ENCODE assay signal across 13 cellular contexts in the genomic region with DNA sequence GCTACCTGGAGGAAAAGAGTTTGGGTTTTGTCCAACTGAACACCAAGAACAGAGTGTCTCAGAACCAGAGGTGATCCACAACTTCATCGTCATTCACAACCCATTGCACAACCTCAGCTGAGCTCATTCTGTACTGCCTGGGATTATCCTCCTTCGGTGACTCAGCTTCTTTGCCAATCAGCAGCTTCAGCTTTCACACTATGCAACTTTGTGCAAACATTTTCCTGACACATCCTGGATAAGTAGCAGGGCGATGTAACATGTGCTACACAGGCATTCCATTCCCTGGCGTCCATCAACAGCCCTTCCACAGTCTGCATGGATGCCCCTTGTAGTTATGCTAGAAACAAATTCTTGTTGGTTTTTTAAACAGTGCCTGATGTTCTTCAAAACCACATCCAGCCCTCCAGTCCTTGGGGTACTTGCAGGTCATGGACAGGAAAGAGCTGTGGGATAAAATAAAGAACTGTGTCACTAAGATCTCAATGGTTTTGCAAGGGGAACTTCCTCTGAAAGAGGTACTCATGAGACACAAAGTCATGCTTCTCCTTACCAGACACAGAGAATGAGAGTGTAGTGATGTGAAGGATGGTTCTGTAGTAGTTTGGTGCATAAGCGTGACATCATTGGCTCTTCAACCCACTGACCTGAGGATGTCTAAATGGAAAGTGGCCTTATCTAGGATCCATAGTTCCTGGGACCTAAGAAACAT.
DNase-seq lines count a peak whose midpoint lies in the region; ATAC-seq and TF ChIP-seq lines count a peak whose summit lies in the region.
"Had no signal": no experiment of that assay in that cellular context is flagged by ENCODE, and none has a peak within 500 bp of the region (broad histone marks: within the 10 kb centered on the region; RNA-seq: fewer than 3 reads in every experiment).

No MANE protein-coding gene starts in this region.

- ATAC-seq in HG02973 (IDR thresholded peaks at IDR 0.05; ENCODE audit: unreplicated experiment), result no peak
- ATAC-seq: activated CD8-positive, alpha-beta T cell treated with anti-CD3 and anti-CD28 coated beads for 36 hours had no signal

- H3K9me3 Mint-ChIP-seq in activated T-cell treated with anti-CD3 and anti-CD28 coated beads, Interleukin-2, amount 50 U/mL, for 24 hours, result peaks cover 2% of the 10 kb centered on the region
- H3K9me3 Mint-ChIP-seq: activated CD8-positive, alpha-beta T cell treated with anti-CD3 and anti-CD28 coated beads for 36 hours had no signal

- POLR2A ChIA-PET in GM10248 (lab: Yijun Ruan, JAX), result no interaction called here

- CTCF ChIA-PET in GM10248 (lab: Yijun Ruan, JAX), result no interaction called here

- H3K4me3 Mint-ChIP-seq in activated T-cell treated with anti-CD3 and anti-CD28 coated beads, Interleukin-2, amount 50 U/mL, for 24 hours, result no peak overlapping the region
- H3K4me3 Mint-ChIP-seq: activated CD8-positive, alpha-beta T cell treated with anti-CD3 and anti-CD28 coated beads for 36 hours had no signal

- no peaks in the 10 kb centered on the region for H3K27me3 Mint-ChIP-seq in activated T-cell treated with anti-CD3 and anti-CD28 coated beads, Interleukin-2, amount 50 U/mL, for 24 hours
- H3K27me3 Mint-ChIP-seq: activated CD8-positive, alpha-beta T cell treated with anti-CD3 and anti-CD28 coated beads for 36 hours had no signal

- DNase-seq in ELR (ENCODE audit: low read depth) (peak; percentile 62), NOMO-1 treated with dmso at 0.1 percent for 144 hours (lab: John Stamatoyannopoulos, UW; ENCODE audit: unreplicated experiment) (peak; percentile 63), epithelial cell of esophagus (ENCODE audit: low read depth) (peak; percentile 99), myocyte (ENCODE audit: low read depth) (peak; percentile 3), cerebellum (ENCODE audit: low spot score) (no peak), GM10248 (ENCODE audit: extremely low spot score) (no peak)
- no peak for DNase-seq in activated T-cell treated with anti-CD3 and anti-CD28 coated beads, Interleukin-2, amount 50 U/mL, for 24 hours
- DNase-seq: activated CD8-positive, alpha-beta T cell treated with anti-CD3 and anti-CD28 coated beads for 36 hours; kidney; NCI-H526 treated with DMSO at 0.1 percent for 48 hours; substantia nigra had no signal

- H3K4me3 ChIP-seq in epithelial cell of esophagus (ENCODE audit: low read length), result no peak overlapping the region
- H3K4me3 ChIP-seq: cardiac muscle cell had no signal

- TF ChIP-seq CTCF in epithelial cell of esophagus (IDR thresholded peaks at IDR 0.05; ENCODE audit: insufficient read depth, low read depth, low read length, missing control alignments), result no peak
- TF ChIP-seq CTCF in GM10248 (IDR thresholded peaks at IDR 0.05; ENCODE audit: control extremely low read depth, extremely low read depth, low read depth, missing control alignments), result no peak

- no peaks in the 10 kb centered on the region for H3K36me3 Mint-ChIP-seq in activated T-cell treated with anti-CD3 and anti-CD28 coated beads, Interleukin-2, amount 50 U/mL, for 24 hours (ENCODE audit: low read depth)

- no peak overlapping the region for H3K27ac Mint-ChIP-seq in activated T-cell treated with anti-CD3 and anti-CD28 coated beads, Interleukin-2, amount 50 U/mL, for 24 hours
- H3K27ac Mint-ChIP-seq: activated CD8-positive, alpha-beta T cell treated with anti-CD3 and anti-CD28 coated beads for 36 hours had no signal

- no peaks in the 10 kb centered on the region for H3K4me1 Mint-ChIP-seq in activated T-cell treated with anti-CD3 and anti-CD28 coated beads, Interleukin-2, amount 50 U/mL, for 24 hours (ENCODE audit: low read depth)

Comparison
In these comparisons a context has a peak if more than half of its experiments do, and no peak if none do; other contexts are left out.
1. DNase-seq: peak in ELR (single experiment), NOMO-1 treated with dmso at 0.1 percent for 144 hours (single experiment), epithelial cell of esophagus (single experiment) and myocyte (single experiment); none in activated T-cell treated with anti-CD3 and anti-CD28 coated beads, Interleukin-2, amount 50 U/mL, for 24 hours (single experiment), cerebellum (single experiment) and GM10248 (single experiment).